ENCODE assay signal across 2 cellular contexts in the genomic region with DNA sequence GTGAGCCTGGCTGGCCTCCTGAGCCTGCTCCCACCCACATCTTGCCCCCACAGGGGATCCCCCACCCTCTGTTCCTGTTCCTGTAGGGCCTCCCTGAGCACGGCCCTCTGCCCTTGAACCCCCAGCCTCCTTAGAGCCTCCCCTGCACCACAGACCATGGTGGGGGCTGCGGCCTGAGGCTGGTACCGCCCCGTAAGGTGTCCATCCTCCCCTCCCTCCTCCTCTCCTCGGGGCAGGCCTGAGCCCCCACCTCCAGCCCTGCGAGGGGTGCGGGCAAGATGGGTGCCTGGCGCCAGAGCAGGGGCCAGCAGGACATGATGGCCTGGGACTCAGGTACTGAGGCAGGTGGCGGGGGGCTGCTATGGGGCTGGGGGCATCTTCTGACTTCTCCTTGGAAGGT.
TF ChIP-seq lines count a peak whose summit lies in the region.

No MANE protein-coding gene starts in this region.

TF ChIP-seq in IMR-90, 13 proteins besides CTCF, POLR2A, EP300 and RAD21:
- TF ChIP-seq BHLHE40 (IDR thresholded peaks at IDR 0.05; ENCODE audit: low read depth, low read length): no peak
- no peak for TF ChIP-seq MAFK (IDR thresholded peaks at IDR 0.05; ENCODE audit: low read depth, low read length)
- no peak for TF ChIP-seq RFX5 (IDR thresholded peaks at IDR 0.05; ENCODE audit: low read depth, low read length)
- TF ChIP-seq NFE2L2 (IDR thresholded peaks at IDR 0.05; ENCODE audit: low read depth, low read length): no peak
- no peak for TF ChIP-seq CEBPB (IDR thresholded peaks at IDR 0.05; ENCODE audit: low read depth, low read length)
- no peak for TF ChIP-seq CHD1 (IDR thresholded peaks at IDR 0.05; ENCODE audit: low read depth, low read length)
- TF ChIP-seq RCOR1 (IDR thresholded peaks at IDR 0.05; ENCODE audit: insufficient replicate concordance, low read length): no peak

TF ChIP-seq in WTC11, 78 proteins besides CTCF, POLR2A, EP300 and RAD21:
- TF ChIP-seq EMX1 (CRISPR knock-in tag; IDR thresholded peaks at IDR 0.05) (no peak), TEAD1 (CRISPR knock-in tag; IDR thresholded peaks at IDR 0.05) (no peak), ZNF263 (CRISPR knock-in tag; IDR thresholded peaks at IDR 0.05; ENCODE audit: low read depth) (peak; percentile 36; the same call in 1 of the 2 replicates)
